ENCODE assay signal across 7 cellular contexts in genomic region chr1:105137543-105138444, GRCh38.
A peak's percentile ranks its signal among the peaks of the same experiment; 100 is the strongest.
DNase-seq lines count a peak whose midpoint lies in the region; ATAC-seq and TF ChIP-seq lines count a peak whose summit lies in the region.

No MANE protein-coding gene starts in this region.

- H3K4me3 ChIP-seq in MG63 = no peak overlapping the region
- H3K4me3 ChIP-seq in retinal pigment epithelial cell (ENCODE audit: low read length) = no peak overlapping the region

- H3K36me3 ChIP-seq in MG63 = no peaks in the 10 kb centered on the region

- no peaks in the 10 kb centered on the region for H3K9me3 ChIP-seq in MG63

- ATAC-seq in GM19351 (IDR thresholded peaks at IDR 0.05; ENCODE audit: unreplicated experiment) = peak; percentile 91
- ATAC-seq in GM18873 (IDR thresholded peaks at IDR 0.05; ENCODE audit: low FRiP score, unreplicated experiment) = no peak

- H3K27me3 ChIP-seq in MG63 = no peaks in the 10 kb centered on the region; the same call in 1 of the 2 replicates

- peak; percentile 70 for TF ChIP-seq CTCF in retinal pigment epithelial cell (conservative IDR thresholded peaks at IDR 0.05; ENCODE audit: low read depth, low read length)

- DNase-seq in MG63 = peak; percentile 8
- peak; percentile 12 for DNase-seq in UCSD-AML1 (lab: John Stamatoyannopoulos, UW; ENCODE audit: unreplicated experiment)
- DNase-seq in retinal pigment epithelial cell (ENCODE audit: low read depth) = no peak
- DNase-seq in HK-2 (ENCODE audit: unreplicated experiment) = no peak
- DNase-seq in NCI-H1092 treated with DMSO at 0.1 percent for 48 hours (lab: John Stamatoyannopoulos, UW) = no peak

Comparison
In these comparisons a context has a peak if more than half of its experiments do, and no peak if none do; other contexts are left out.
1. DNase-seq: peak in MG63 (single experiment) and UCSD-AML1 (single experiment); none in retinal pigment epithelial cell (single experiment), HK-2 (single experiment) and NCI-H1092 treated with DMSO at 0.1 percent for 48 hours (single experiment).